Comparison of ENCODE assay signal across 1 cellular context in genomic region chr9:130601100-130601499, GRCh38.
TF ChIP-seq lines count a peak whose summit lies in the region.

No MANE protein-coding gene starts in this region.

TF ChIP-seq in WTC11, 78 proteins besides CTCF, POLR2A, EP300 and RAD21 (continued from another document):
- TF ChIP-seq ARID4B (CRISPR knock-in tag; IDR thresholded peaks at IDR 0.05; ENCODE audit: borderline replicate concordance) (no peak), ZBTB21 (CRISPR knock-in tag; IDR thresholded peaks at IDR 0.05; ENCODE audit: borderline replicate concordance) (no peak), SP1 (CRISPR knock-in tag; conservative IDR thresholded peaks at IDR 0.05) (no peak), PRRX2 (CRISPR knock-in tag; IDR thresholded peaks at IDR 0.05) (no peak), ESRRA (CRISPR knock-in tag; IDR thresholded peaks at IDR 0.05; ENCODE audit: borderline replicate concordance) (no peak), ZNF263 (CRISPR knock-in tag; IDR thresholded peaks at IDR 0.05; ENCODE audit: low read depth) (no peak), RORB (CRISPR knock-in tag; IDR thresholded peaks at IDR 0.05) (no peak), ZNF396 (CRISPR knock-in tag; IDR thresholded peaks at IDR 0.05; ENCODE audit: borderline replicate concordance) (no peak), OVOL2 (CRISPR knock-in tag; IDR thresholded peaks at IDR 0.05; ENCODE audit: borderline replicate concordance) (no peak), SMAD3 (CRISPR knock-in tag; IDR thresholded peaks at IDR 0.05; ENCODE audit: borderline replicate concordance) (no peak), FOXK1 (CRISPR knock-in tag; IDR thresholded peaks at IDR 0.05) (no peak), JAZF1 (CRISPR knock-in tag; IDR thresholded peaks at IDR 0.05) (no peak), ZNF232 (CRISPR knock-in tag; IDR thresholded peaks at IDR 0.05) (no peak), ZNF138 (CRISPR knock-in tag; conservative IDR thresholded peaks at IDR 0.05) (no peak)
- TF ChIP-seq, protein P1, sequence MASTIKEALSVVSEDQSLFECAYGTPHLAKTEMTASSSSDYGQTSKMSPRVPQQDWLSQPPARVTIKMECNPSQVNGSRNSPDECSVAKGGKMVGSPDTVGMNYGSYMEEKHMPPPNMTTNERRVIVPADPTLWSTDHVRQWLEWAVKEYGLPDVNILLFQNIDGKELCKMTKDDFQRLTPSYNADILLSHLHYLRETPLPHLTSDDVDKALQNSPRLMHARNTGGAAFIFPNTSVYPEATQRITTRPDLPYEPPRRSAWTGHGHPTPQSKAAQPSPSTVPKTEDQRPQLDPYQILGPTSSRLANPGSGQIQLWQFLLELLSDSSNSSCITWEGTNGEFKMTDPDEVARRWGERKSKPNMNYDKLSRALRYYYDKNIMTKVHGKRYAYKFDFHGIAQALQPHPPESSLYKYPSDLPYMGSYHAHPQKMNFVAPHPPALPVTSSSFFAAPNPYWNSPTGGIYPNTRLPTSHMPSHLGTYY (CRISPR knock-in tag; IDR thresholded peaks at IDR 0.05) = no peak
